ENCODE assay signal across 13 cellular contexts in genomic region chr15:63274427-63274826, GRCh38. TPM values are rescaled to one million over a fixed set of nuclear protein-coding genes. Genes with fewer than 3 reads are reported as not detected.
DNase-seq lines count a peak whose midpoint lies in the region; ATAC-seq and TF ChIP-seq lines count a peak whose summit lies in the region.
"Had no signal": no experiment of that assay in that cellular context is flagged by ENCODE, and none has a peak within 500 bp of the region (broad histone marks: within the 10 kb centered on the region; RNA-seq: fewer than 3 reads in every experiment).

No MANE protein-coding gene starts in this region.

- peaks cover 34% of the 10 kb centered on the region for H3K36me3 Mint-ChIP-seq in activated CD4-positive, alpha-beta T cell treated with anti-CD3 and anti-CD28 coated beads, Interleukin-2, amount 10 ng/mL, durations not matched to agents 24 days and 14 days (ENCODE audit: low read depth)
- peaks cover 15% of the 10 kb centered on the region for H3K36me3 Mint-ChIP-seq in activated naive CD8-positive, alpha-beta T cell treated with anti-CD3 and anti-CD28 coated beads, Interleukin-2, amount 10 ng/mL, durations not matched to agents 7 days and 5 days
- no peaks in the 10 kb centered on the region for H3K36me3 Mint-ChIP-seq in natural killer cell

- no peaks in the 10 kb centered on the region for H3K9me3 ChIP-seq in suprapubic skin
- H3K9me3 ChIP-seq: upper lobe of right lung had no signal

- H3K9me3 Mint-ChIP-seq in activated CD4-positive, alpha-beta T cell treated with anti-CD3 and anti-CD28 coated beads, Interleukin-2, amount 10 ng/mL, durations not matched to agents 24 days and 14 days: no peaks in the 10 kb centered on the region
- H3K9me3 Mint-ChIP-seq in activated naive CD8-positive, alpha-beta T cell treated with anti-CD3 and anti-CD28 coated beads, Interleukin-2, amount 10 ng/mL, durations not matched to agents 7 days and 5 days: no peaks in the 10 kb centered on the region
- no peaks in the 10 kb centered on the region for H3K9me3 Mint-ChIP-seq in natural killer cell

- 85% methylated on average over 3 of the region's 3 CpGs for WGBS in suprapubic skin

- peak; percentile 66 for DNase-seq in activated CD4-positive, alpha-beta T cell treated with anti-CD3 and anti-CD28 coated beads, Interleukin-2, amount 10 ng/mL, durations not matched to agents 24 days and 14 days
- DNase-seq in activated CD4-positive, alpha-beta T cell treated with anti-CD3 and anti-CD28 coated beads for 4 hours: no peak
- DNase-seq in Jurkat, Clone E6-1 (ENCODE audit: low read depth, low spot score): peak; percentile 37
- DNase-seq in activated naive CD8-positive, alpha-beta T cell treated with anti-CD3 and anti-CD28 coated beads, Interleukin-2, amount 10 ng/mL, durations not matched to agents 7 days and 5 days: no peak
- DNase-seq in natural killer cell: no peak
- DNase-seq in SW 1271 (lab: John Stamatoyannopoulos, UW): no peak
- no peak for DNase-seq in OCI-M2 (lab: John Stamatoyannopoulos, UW; ENCODE audit: unreplicated experiment)
- DNase-seq in suprapubic skin (ENCODE audit: low spot score in 2 of 2): no peak
- DNase-seq: anterior cingulate cortex, midbrain, PC-9, upper lobe of right lung had no signal

- no peak for TF ChIP-seq EP300 in suprapubic skin (IDR thresholded peaks at IDR 0.05)

- no peak for TF ChIP-seq POLR2A in suprapubic skin (IDR thresholded peaks at IDR 0.05)

- no peaks in the 10 kb centered on the region for H3K36me3 ChIP-seq in suprapubic skin
- H3K36me3 ChIP-seq: upper lobe of right lung had no signal

- H3K4me3 Mint-ChIP-seq in activated CD4-positive, alpha-beta T cell treated with anti-CD3 and anti-CD28 coated beads, Interleukin-2, amount 10 ng/mL, durations not matched to agents 24 days and 14 days: peak overlapping the region; percentile 48
- peak overlapping the region; percentile 47 for H3K4me3 Mint-ChIP-seq in activated naive CD8-positive, alpha-beta T cell treated with anti-CD3 and anti-CD28 coated beads, Interleukin-2, amount 10 ng/mL, durations not matched to agents 7 days and 5 days
- H3K4me3 Mint-ChIP-seq in natural killer cell: peak overlapping the region; percentile 76

- peak overlapping the region; percentile 45 for H3K27ac Mint-ChIP-seq in activated CD4-positive, alpha-beta T cell treated with anti-CD3 and anti-CD28 coated beads, Interleukin-2, amount 10 ng/mL, durations not matched to agents 24 days and 14 days
- peak overlapping the region; percentile 67 for H3K27ac Mint-ChIP-seq in activated naive CD8-positive, alpha-beta T cell treated with anti-CD3 and anti-CD28 coated beads, Interleukin-2, amount 10 ng/mL, durations not matched to agents 7 days and 5 days
- H3K27ac Mint-ChIP-seq in natural killer cell: peak overlapping the region; percentile 65 to 82

- peak; percentile 19 for ATAC-seq in activated naive CD8-positive, alpha-beta T cell treated with anti-CD3 and anti-CD28 coated beads, Interleukin-2, amount 10 ng/mL, durations not matched to agents 7 days and 5 days (ENCODE audit: low read depth)
- ATAC-seq in natural killer cell: peak; percentile 20 to 31 (median 29)
- ATAC-seq: upper lobe of right lung had no signal

- intact Hi-C loops in activated CD4-positive, alpha-beta T cell treated with anti-CD3 and anti-CD28 coated beads, Interleukin-2, amount 10 ng/mL, durations not matched to agents 24 days and 14 days (cut with micrococcal nuclease): no loop called here
- intact Hi-C loops in natural killer cell (cut with micrococcal nuclease): no loop called here

- H3K27me3 Mint-ChIP-seq in activated CD4-positive, alpha-beta T cell treated with anti-CD3 and anti-CD28 coated beads, Interleukin-2, amount 10 ng/mL, durations not matched to agents 24 days and 14 days: no peaks in the 10 kb centered on the region
- H3K27me3 Mint-ChIP-seq in activated naive CD8-positive, alpha-beta T cell treated with anti-CD3 and anti-CD28 coated beads, Interleukin-2, amount 10 ng/mL, durations not matched to agents 7 days and 5 days: no peaks in the 10 kb centered on the region
- no peaks in the 10 kb centered on the region for H3K27me3 Mint-ChIP-seq in natural killer cell (ENCODE audit: low read depth in 2 of 2)

- H3K4me1 Mint-ChIP-seq in activated CD4-positive, alpha-beta T cell treated with anti-CD3 and anti-CD28 coated beads, Interleukin-2, amount 10 ng/mL, durations not matched to agents 24 days and 14 days: peaks cover 33% of the 10 kb centered on the region
- peaks cover 25% of the 10 kb centered on the region for H3K4me1 Mint-ChIP-seq in activated naive CD8-positive, alpha-beta T cell treated with anti-CD3 and anti-CD28 coated beads, Interleukin-2, amount 10 ng/mL, durations not matched to agents 7 days and 5 days
- peaks cover 25 to 44% of the 10 kb centered on the region in 2 donors for H3K4me1 Mint-ChIP-seq in natural killer cell

- TF ChIP-seq CTCF in natural killer cell (IDR thresholded peaks at IDR 0.05) (no peak), suprapubic skin (IDR thresholded peaks at IDR 0.05) (no peak)

- peaks cover 21% of the 10 kb centered on the region for H3K4me1 ChIP-seq in suprapubic skin

- no peak overlapping the region for H3K4me3 ChIP-seq in Jurkat, Clone E6-1 (ENCODE audit: low read length)
- no peak overlapping the region for H3K4me3 ChIP-seq in suprapubic skin
- H3K4me3 ChIP-seq: PC-9, upper lobe of right lung had no signal

- POLR2A ChIA-PET in activated naive CD8-positive, alpha-beta T cell treated with anti-CD3 and anti-CD28 coated beads, Interleukin-2, amount 10 ng/mL, durations not matched to agents 7 days and 5 days (lab: Charles Lee): interaction anchor here (1.8 to 2.3 kb wide), 2 partner anchors 83 to 117 kb away, joined by 7 to 12 read pairs; partner anchors contain the start of gene RPS27L

- H3K27me3 ChIP-seq in suprapubic skin: no peaks in the 10 kb centered on the region
- H3K27me3 ChIP-seq: upper lobe of right lung had no signal

- no peak overlapping the region for H3K27ac ChIP-seq in suprapubic skin
- H3K27ac ChIP-seq: KMS-11, PC-9, upper lobe of right lung had no signal

RNA-seq across cellular contexts. Expression of gene APH1B, which starts 3.0 kb away (rescaled TPM):
- 3.7 and 3.8 TPM in 2 replicates for total RNA-seq in activated CD4-positive, alpha-beta T cell treated with anti-CD3 and anti-CD28 coated beads, Interleukin-2, amount 10 ng/mL, durations not matched to agents 24 days and 14 days
- 11.8 TPM for polyA plus RNA-seq in Jurkat, Clone E6-1 (2012; ENCODE audit: insufficient read depth, insufficient read length)
- 10 to 100 TPM; 17.9 to 19.1 TPM for total RNA-seq in activated naive CD8-positive, alpha-beta T cell treated with anti-CD3 and anti-CD28 coated beads, Interleukin-2, amount 10 ng/mL, durations not matched to agents 7 days and 5 days
- total RNA-seq in natural killer cell: 10 to 100 TPM in 1 of 3 donors, 1 to 10 TPM in 2; 8.6 to 12.4 (median 9.9) TPM
- 10 to 100 TPM in 1 of 4 donors, 1 to 10 TPM in 3; 4.5 to 12.1 (median 7.1) TPM for total RNA-seq in suprapubic skin

Comparison
In these comparisons a context has a peak if more than half of its experiments do, and no peak if none do; other contexts are left out.
1. DNase-seq: peak in activated CD4-positive, alpha-beta T cell treated with anti-CD3 and anti-CD28 coated beads, Interleukin-2, amount 10 ng/mL, durations not matched to agents 24 days and 14 days (single experiment) and Jurkat, Clone E6-1 (single experiment); none in activated CD4-positive, alpha-beta T cell treated with anti-CD3 and anti-CD28 coated beads for 4 hours (0 of 2), activated naive CD8-positive, alpha-beta T cell treated with anti-CD3 and anti-CD28 coated beads, Interleukin-2, amount 10 ng/mL, durations not matched to agents 7 days and 5 days (single experiment), natural killer cell (single experiment), SW 1271 (0 of 2), OCI-M2 (single experiment) and suprapubic skin (0 of 2).
2. Peak in every context shown above with its lines, with median percentiles within 50 percentile points of each other: H3K27ac Mint-ChIP-seq and H3K4me3 Mint-ChIP-seq.